ENCODE assay signal across 8 cellular contexts in genomic region chr13:113489171-113489548, GRCh38. TPM values are rescaled to one million over a fixed set of nuclear protein-coding genes. Genes with fewer than 3 reads are reported as not detected.
A peak's percentile ranks its signal among the peaks of the same experiment; 100 is the strongest.
DNase-seq lines count a peak whose midpoint lies in the region; FAIRE-seq and TF ChIP-seq lines count a peak whose summit lies in the region.

No MANE protein-coding gene starts in this region.

- POLR2A ChIA-PET in RWPE1 (lab: Yijun Ruan, JAX; ENCODE audit: low non-redundant PET), result interaction anchor here (0.9 kb wide), 1 partner anchor 10 kb away, joined by 4 read pairs; no protein-coding TSS in a partner anchor

- peaks cover 4% of the 10 kb centered on the region for H4K20me1 ChIP-seq in fibroblast of lung (ENCODE audit: control insufficient read depth, extremely low read depth, insufficient read depth, low read length)

- peak overlapping the region; percentile 25 for H3K9ac ChIP-seq in fibroblast of lung (ENCODE audit: insufficient read depth, low read length)

- no peaks in the 10 kb centered on the region for H3K9me3 ChIP-seq in fibroblast of lung (ENCODE audit: control insufficient read depth, insufficient read depth, low read depth, low read length)

- peaks cover 73% of the 10 kb centered on the region for H3K79me2 ChIP-seq in fibroblast of lung (ENCODE audit: control insufficient read depth, insufficient read depth, low read length)

- DNase-seq in DMS53 (lab: John Stamatoyannopoulos, UW), result peak; percentile 14
- no peak for DNase-seq in DMS53 treated with DMSO at 0.1 percent for 48 hours (lab: John Stamatoyannopoulos, UW; ENCODE audit: unreplicated experiment)
- DNase-seq in RWPE1 (ENCODE audit: low spot score), result peak; percentile 8
- DNase-seq in fibroblast of lung (ENCODE audit: low read depth in 2 of 2), result peak in 1 of 2 donors; percentile 29
- DNase-seq in skeletal muscle cell (ENCODE audit: low read depth), result no peak
- no peak for DNase-seq in NK-92 (lab: John Stamatoyannopoulos, UW; ENCODE audit: unreplicated experiment)
- DNase-seq in NCI-H1092 treated with DMSO at 0.1 percent for 48 hours (lab: John Stamatoyannopoulos, UW), result no peak
- DNase-seq in urothelium cell line (ENCODE audit: low spot score), result no peak

- peak overlapping the region; percentile 62 to 89 (median 86) for H3K4me3 ChIP-seq in fibroblast of lung (replicated peaks in 1 of 4; ENCODE audit: control extremely low read depth in 1 of 4, insufficient read depth in 1 of 4, low read depth in 3 of 4, low read length in 4 of 4)
- peak overlapping the region; percentile 83 for H3K4me3 ChIP-seq in skeletal muscle cell (ENCODE audit: low read depth, low read length)

- H3K27ac ChIP-seq in RWPE1 (peak overlapping the region; percentile 90), fibroblast of lung (ENCODE audit: insufficient read depth, low read length) (peak overlapping the region; percentile 42)

- no peak for FAIRE-seq in urothelium cell line (lab: Jason Lieb, UNC)

- H3K4me2 ChIP-seq in fibroblast of lung (ENCODE audit: extremely low read depth, insufficient read depth, low read length), result peak overlapping the region; percentile 98

- CTCF ChIA-PET in RWPE1 (lab: Yijun Ruan, JAX), result interaction anchor here (0.6 kb wide), 2 partner anchors 11 to 57 kb away, joined by 4 to 9 read pairs; no protein-coding TSS in a partner anchor

- no peaks in the 10 kb centered on the region for H3K27me3 ChIP-seq in fibroblast of lung (ENCODE audit: control insufficient read depth, insufficient read depth, low read length)

- H2AFZ ChIP-seq in fibroblast of lung (ENCODE audit: low read length), result no peak overlapping the region

- TF ChIP-seq CTCF in RWPE1 (conservative IDR thresholded peaks at IDR 0.05; ENCODE audit: low read depth) (no peak), fibroblast of lung (conservative IDR thresholded peaks at IDR 0.05 in 1 of 2, IDR thresholded peaks at IDR 0.05 in 1 of 2; ENCODE audit: low read depth in 1 of 2, low read length in 2 of 2) (peak in 1 of 2 donors; percentile 1)

- H3K36me3 ChIP-seq in fibroblast of lung (ENCODE audit: control insufficient read depth, insufficient read depth, low read length), result peaks cover 3% of the 10 kb centered on the region

- H3K4me1 ChIP-seq in fibroblast of lung (ENCODE audit: control insufficient read depth, extremely low read depth, insufficient read depth, low read length), result peaks cover 17% of the 10 kb centered on the region

RNA-seq across cellular contexts. Expression of gene DCUN1D2, which starts 1.4 kb away (rescaled TPM):
- total RNA-seq in fibroblast of lung, result 8.0 and 11.6 TPM in 2 replicates
- polyA plus RNA-seq in fibroblast of lung, result 6.7 and 10.7 TPM in 2 replicates
- polyA plus RNA-seq in fibroblast of lung (2012), result 5.7 and 8.7 TPM in 2 replicates
- polyA minus RNA-seq in fibroblast of lung (ENCODE audit: low replicate concordance), result 0.51 and 0.70 TPM in 2 replicates

RNA-seq across cellular contexts. Expression of gene ADPRHL1, which starts 35.9 kb away (rescaled TPM):
- total RNA-seq in fibroblast of lung, result 1.5 TPM in 2 replicates
- 0.59 and 0.62 TPM in 2 replicates for polyA plus RNA-seq in fibroblast of lung
- polyA plus RNA-seq in fibroblast of lung (2012), result 0.64 and 1.0 TPM in 2 replicates
- 0.04 and 1.3 TPM in 2 replicates for polyA minus RNA-seq in fibroblast of lung (ENCODE audit: low replicate concordance)

Comparison
In these comparisons a context has a peak if more than half of its experiments do, and no peak if none do; other contexts are left out.
1. DNase-seq: peak in DMS53 (single experiment) and RWPE1 (single experiment); none in DMS53 treated with DMSO at 0.1 percent for 48 hours (single experiment), skeletal muscle cell (single experiment), NK-92 (single experiment), NCI-H1092 treated with DMSO at 0.1 percent for 48 hours (single experiment) and urothelium cell line (single experiment).